Comparison of ENCODE assay signal across 8 cellular contexts in the genomic region with DNA sequence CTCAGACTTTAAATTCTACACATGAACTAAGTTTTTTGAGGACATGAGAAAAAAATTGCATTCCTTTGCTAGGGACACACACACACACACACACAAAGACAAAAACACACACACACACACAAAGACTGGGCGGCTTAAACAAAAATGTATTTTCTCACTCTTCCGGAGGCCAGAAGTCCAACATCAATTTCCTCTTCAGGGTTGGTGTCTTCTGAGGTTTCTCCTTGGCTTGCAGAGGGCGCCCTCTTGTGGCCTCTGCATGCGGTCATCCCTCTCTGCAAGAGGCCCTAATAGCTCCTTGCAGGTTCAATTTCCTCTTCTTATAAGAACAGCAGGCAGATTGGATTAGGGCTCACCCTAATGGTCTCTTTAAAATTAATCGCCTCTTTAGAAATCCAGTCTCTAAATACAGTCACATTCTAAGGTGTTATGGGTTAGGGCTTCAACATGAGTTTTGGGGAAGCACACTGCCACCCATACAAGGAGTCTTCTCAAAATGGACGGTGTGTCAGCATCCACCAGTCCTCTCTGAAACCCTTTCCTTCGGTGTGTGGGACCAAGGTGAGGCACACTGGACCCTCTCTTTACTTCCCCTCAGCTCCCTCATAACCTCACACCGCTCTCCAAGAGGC.
A peak's percentile ranks its signal among the peaks of the same experiment; 100 is the strongest.
DNase-seq lines count a peak whose midpoint lies in the region; ATAC-seq and TF ChIP-seq lines count a peak whose summit lies in the region.

No MANE protein-coding gene starts in this region.

- ATAC-seq in GM19467 (IDR thresholded peaks at IDR 0.05; ENCODE audit: unreplicated experiment) (peak; percentile 86), lung (ENCODE audit: insufficient read depth, low FRiP score) (peak; percentile 90)
- peak; percentile 85 for ATAC-seq in activated CD8-positive, alpha-beta T cell treated with anti-CD3 and anti-CD28 coated beads for 36 hours

- POLR2A ChIA-PET in activated CD8-positive, alpha-beta T cell treated with anti-CD3 and anti-CD28 coated beads for 36 hours (lab: Charles Lee), result interaction anchor here (0.6 to 1.3 kb wide), 10 partner anchors 11 to 1047 kb away, joined by 3 to 4 read pairs (median 3); a partner anchor contains a TSS

- no peaks in the 10 kb centered on the region for H3K36me3 ChIP-seq in lung (ENCODE audit: control insufficient read depth in 2 of 2, insufficient read depth in 2 of 2, low read length in 2 of 2)

- no peaks in the 10 kb centered on the region for H3K27me3 Mint-ChIP-seq in activated CD8-positive, alpha-beta T cell treated with anti-CD3 and anti-CD28 coated beads for 36 hours

- H3K4me3 ChIP-seq in lung, result no peak overlapping the region

- peak overlapping the region in 1 of 2 donors; percentile 1 for H3K27ac ChIP-seq in lung (ENCODE audit: low read depth in 1 of 2, low read length in 1 of 2)

- TF ChIP-seq CTCF in activated CD8-positive, alpha-beta T cell treated with anti-CD3 and anti-CD28 coated beads for 36 hours (IDR thresholded peaks at IDR 0.05), result peak; percentile 55
- peak; percentile 94 for TF ChIP-seq CTCF in lung (IDR thresholded peaks at IDR 0.05; ENCODE audit: control extremely low read depth, extremely low read depth)

- intact Hi-C loops in activated CD8-positive, alpha-beta T cell treated with anti-CD3 and anti-CD28 coated beads for 36 hours (cut with micrococcal nuclease), result loop anchor here (1.0 to 2.0 kb wide), 2 partner anchors 334 to 511 kb away; no protein-coding TSS in a partner anchor

- H3K36me3 Mint-ChIP-seq in activated CD8-positive, alpha-beta T cell treated with anti-CD3 and anti-CD28 coated beads for 36 hours (ENCODE audit: low read depth), result no peaks in the 10 kb centered on the region

- no peaks in the 10 kb centered on the region for H3K27me3 ChIP-seq in lung (ENCODE audit: control insufficient read depth, insufficient read depth)

- peak overlapping the region; percentile 96 for H3K27ac Mint-ChIP-seq in activated CD8-positive, alpha-beta T cell treated with anti-CD3 and anti-CD28 coated beads for 36 hours

- DNase-seq in CMK (ENCODE audit: low read depth) (peak; percentile 62), HPDE6-E6E7 (ENCODE audit: extremely low spot score) (peak; percentile 63), NCI-H82 (lab: John Stamatoyannopoulos, UW) (peak; percentile 98), lung (ENCODE audit: low spot score) (peak; percentile 84)
- peak; percentile 93 for DNase-seq in activated CD8-positive, alpha-beta T cell treated with anti-CD3 and anti-CD28 coated beads for 36 hours
- peak; percentile 74 for DNase-seq in effector CD8-positive, alpha-beta T cell (lab: John Stamatoyannopoulos, UW)
- peak; percentile 62 to 65 (median 62) for DNase-seq in stimulated activated CD4-positive, alpha-beta T cell treated with anti-CD3 and anti-CD28 coated beads, TNF-alpha, amount 100 ng/mL, for 4 hours (ENCODE audit: low read depth in 3 of 3)

- H3K4me1 ChIP-seq in lung (ENCODE audit: control insufficient read depth in 2 of 2, insufficient read depth in 2 of 2, low read length in 2 of 2), result no peaks in the 10 kb centered on the region

- CTCF ChIA-PET in activated CD8-positive, alpha-beta T cell treated with anti-CD3 and anti-CD28 coated beads for 36 hours (lab: Charles Lee), result interaction anchor here (0.6 to 6.3 kb wide), 122 partner anchors 9 to 898 kb away, joined by 3 to 143 read pairs (median 4); a partner anchor contains a TSS

- no peaks in the 10 kb centered on the region for H3K9me3 Mint-ChIP-seq in activated CD8-positive, alpha-beta T cell treated with anti-CD3 and anti-CD28 coated beads for 36 hours

- H3K9me3 ChIP-seq in lung (ENCODE audit: control insufficient read depth in 2 of 2, insufficient read depth in 1 of 2, low read length in 1 of 2), result peaks cover 0 to 2% of the 10 kb centered on the region in 2 donors

- H3K4me3 Mint-ChIP-seq in activated CD8-positive, alpha-beta T cell treated with anti-CD3 and anti-CD28 coated beads for 36 hours, result peak overlapping the region; percentile 78

- peaks cover 19% of the 10 kb centered on the region for H3K4me1 Mint-ChIP-seq in activated CD8-positive, alpha-beta T cell treated with anti-CD3 and anti-CD28 coated beads for 36 hours (ENCODE audit: low read depth)

- WGBS in lung, 2 donors, result 3 to 13% methylated on average over 8 of the region's 8 CpGs
